ENCODE assay signal across 16 cellular contexts in the genomic region with DNA sequence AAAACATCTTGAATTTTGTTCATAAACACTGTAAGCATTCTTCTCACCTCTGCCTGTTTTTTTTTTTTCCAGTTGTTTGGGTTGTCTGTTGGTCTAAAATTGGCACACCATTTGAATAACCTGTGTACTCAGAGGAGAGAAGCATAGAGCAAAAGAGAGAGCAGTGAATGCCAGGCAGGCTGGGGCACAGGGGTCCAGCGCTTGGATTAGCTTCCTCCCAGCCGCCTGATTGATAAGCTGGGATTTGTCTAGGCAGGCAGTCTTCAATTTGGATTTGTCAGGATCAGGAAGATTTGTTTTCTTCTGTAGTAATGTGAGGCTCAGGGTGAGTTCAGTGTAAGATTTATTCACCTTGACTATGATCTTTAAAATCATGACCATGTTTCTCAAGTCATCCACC. TPM values are rescaled to one million over a fixed set of nuclear protein-coding genes. Genes with fewer than 3 reads are reported as not detected.
DNase-seq lines count a peak whose midpoint lies in the region; ATAC-seq and TF ChIP-seq lines count a peak whose summit lies in the region.
"Had no signal": no experiment of that assay in that cellular context is flagged by ENCODE, and none has a peak within 500 bp of the region (broad histone marks: within the 10 kb centered on the region; RNA-seq: fewer than 3 reads in every experiment).

No MANE protein-coding gene starts in this region.

- H3K4me1 ChIP-seq in GM23338 (ENCODE audit: insufficient read depth) = peaks cover 6% of the 10 kb centered on the region; the same call in 1 of the 2 replicates

- H3K4me3 Mint-ChIP-seq in GM23338 (no peak overlapping the region), nephron (no peak overlapping the region)
- H3K4me3 Mint-ChIP-seq: CD4-positive, CD25-positive, alpha-beta regulatory T cell; H9 had no signal

- peaks cover 3% of the 10 kb centered on the region; the same call in 2 of the 3 replicates for H3K4me1 Mint-ChIP-seq in GM23338
- H3K4me1 Mint-ChIP-seq in nephron = peaks cover 17% of the 10 kb centered on the region
- H3K4me1 Mint-ChIP-seq: CD4-positive, CD25-positive, alpha-beta regulatory T cell had no signal

- no peaks in the 10 kb centered on the region for H3F3A ChIP-seq in GM23338 (replicated peaks; ENCODE audit: low read depth)

- no peaks in the 10 kb centered on the region for H3K79me2 ChIP-seq in GM23338 (replicated peaks; ENCODE audit: insufficient read depth)

- 0 out of 2 replicates have a peak, but pooled peaks cover 3% of the 10 kb centered on the region for H3K9me2 ChIP-seq in GM23338 (ENCODE audit: insufficient read depth)

- TF ChIP-seq CTCF in GM23338 (conservative IDR thresholded peaks at IDR 0.05; ENCODE audit: low read depth in 2 of 2) = no peak
- no peak for TF ChIP-seq CTCF in WERI-Rb-1 (IDR thresholded peaks at IDR 0.05; ENCODE audit: low read depth, low read length)
- no peak for TF ChIP-seq CTCF in nephron (IDR thresholded peaks at IDR 0.05; ENCODE audit: unreplicated experiment in 3 of 3)

- no peak overlapping the region for H3K4me3 ChIP-seq in GM23338
- no peak overlapping the region for H3K4me3 ChIP-seq in WERI-Rb-1 (ENCODE audit: low read depth, low read length)
- H3K4me3 ChIP-seq: BLaER1 treated with 17β-estradiol and CSF1 and Interleukin-3, amounts not matched to agents 10 nM and 100 nM had no signal

- in situ Hi-C loops in KBM-7 (cut with MboI; ENCODE audit: low pct_unique_long_range_greater_than_20kb, low sequenced_read_pairs) = no loop called here

- H3K4me2 ChIP-seq in GM23338 = no peak overlapping the region
- H3K4me2 ChIP-seq: BLaER1 treated with 17β-estradiol and CSF1 and Interleukin-3, amounts not matched to agents 10 nM and 100 nM had no signal

- no peaks in the 10 kb centered on the region for H4K20me1 ChIP-seq in GM23338 (replicated peaks; ENCODE audit: insufficient read depth)
- H4K20me1 ChIP-seq: BLaER1 treated with 17β-estradiol and CSF1 and Interleukin-3, amounts not matched to agents 10 nM and 100 nM had no signal

- H3K27me3 ChIP-seq in GM23338 (ENCODE audit: insufficient read depth) (no peaks in the 10 kb centered on the region), WERI-Rb-1 (ENCODE audit: insufficient read depth, low read depth, severe bottlenecking) (no peaks in the 10 kb centered on the region)
- H3K27me3 ChIP-seq: BLaER1 treated with 17β-estradiol and CSF1 and Interleukin-3, amounts not matched to agents 10 nM and 100 nM had no signal

- H3K9me3 ChIP-seq in WERI-Rb-1 (ENCODE audit: severe bottlenecking) = no peaks in the 10 kb centered on the region
- H3K9me3 ChIP-seq: BLaER1 treated with 17β-estradiol and CSF1 and Interleukin-3, amounts not matched to agents 10 nM and 100 nM had no signal

- H3K36me3 Mint-ChIP-seq in GM23338 (ENCODE audit: low read depth) = peaks cover 11% of the 10 kb centered on the region
- H3K36me3 Mint-ChIP-seq in nephron (ENCODE audit: low read depth) = no peaks in the 10 kb centered on the region
- H3K36me3 Mint-ChIP-seq: CD4-positive, CD25-positive, alpha-beta regulatory T cell had no signal

- H3K27ac Mint-ChIP-seq in GM23338 = no peak overlapping the region
- H3K27ac Mint-ChIP-seq in nephron = peak overlapping the region; percentile 18 to 65 (median 23)
- H3K27ac Mint-ChIP-seq: CD4-positive, CD25-positive, alpha-beta regulatory T cell; H9 had no signal

- H3K27me3 Mint-ChIP-seq in GM23338 (ENCODE audit: insufficient read depth, low read depth, poor library complexity) (no peaks in the 10 kb centered on the region), nephron (ENCODE audit: low read depth) (peaks cover 6% of the 10 kb centered on the region)

- peak overlapping the region; percentile 56 for H2AFZ ChIP-seq in GM23338

- H3K9me3 Mint-ChIP-seq in GM23338 = peaks cover 18% of the 10 kb centered on the region
- peaks cover 9% of the 10 kb centered on the region for H3K9me3 Mint-ChIP-seq in nephron

- peaks cover 5% of the 10 kb centered on the region; the same call in 1 of the 2 replicates for H3K36me3 ChIP-seq in GM23338 (ENCODE audit: insufficient read depth)
- no peaks in the 10 kb centered on the region for H3K36me3 ChIP-seq in WERI-Rb-1
- H3K36me3 ChIP-seq: BLaER1 treated with 17β-estradiol and CSF1 and Interleukin-3, amounts not matched to agents 10 nM and 100 nM had no signal

- ATAC-seq in GM23338 (no peak), GM18511 (IDR thresholded peaks at IDR 0.05; ENCODE audit: unreplicated experiment) (no peak), HG03521 (IDR thresholded peaks at IDR 0.05; ENCODE audit: unreplicated experiment) (no peak)
- ATAC-seq: HepG2 had no signal

- DNase-seq in D341Med (ENCODE audit: low spot score) (peak; percentile 55), GM23338 (ENCODE audit: low spot score) (no peak), WERI-Rb-1 (peak; percentile 90), KBM-7 (no peak)
- DNase-seq: ACHN; CD4-positive, CD25-positive, alpha-beta regulatory T cell; DMS79; EL; GDM1; GOT3; H9 had no signal

- no peak overlapping the region for H3K27ac ChIP-seq in GM23338 (ENCODE audit: low read depth)
- peak overlapping the region; percentile 73 for H3K27ac ChIP-seq in WERI-Rb-1
- H3K27ac ChIP-seq: BLaER1 treated with 17β-estradiol and CSF1 and Interleukin-3, amounts not matched to agents 10 nM and 100 nM had no signal

TF ChIP-seq in GM23338, 12 proteins besides CTCF, POLR2A, EP300 and RAD21 (continues in another document):
- TF ChIP-seq EZH2 (IDR thresholded peaks at IDR 0.05; ENCODE audit: low read depth, unreplicated experiment) (no peak), STAT1 (IDR thresholded peaks at IDR 0.05; ENCODE audit: unreplicated experiment) (no peak), JUNB (IDR thresholded peaks at IDR 0.05; ENCODE audit: unreplicated experiment) (no peak), EZH2phosphoT487 (IDR thresholded peaks at IDR 0.05; ENCODE audit: unreplicated experiment) (no peak)
- TF ChIP-seq, protein P1, sequence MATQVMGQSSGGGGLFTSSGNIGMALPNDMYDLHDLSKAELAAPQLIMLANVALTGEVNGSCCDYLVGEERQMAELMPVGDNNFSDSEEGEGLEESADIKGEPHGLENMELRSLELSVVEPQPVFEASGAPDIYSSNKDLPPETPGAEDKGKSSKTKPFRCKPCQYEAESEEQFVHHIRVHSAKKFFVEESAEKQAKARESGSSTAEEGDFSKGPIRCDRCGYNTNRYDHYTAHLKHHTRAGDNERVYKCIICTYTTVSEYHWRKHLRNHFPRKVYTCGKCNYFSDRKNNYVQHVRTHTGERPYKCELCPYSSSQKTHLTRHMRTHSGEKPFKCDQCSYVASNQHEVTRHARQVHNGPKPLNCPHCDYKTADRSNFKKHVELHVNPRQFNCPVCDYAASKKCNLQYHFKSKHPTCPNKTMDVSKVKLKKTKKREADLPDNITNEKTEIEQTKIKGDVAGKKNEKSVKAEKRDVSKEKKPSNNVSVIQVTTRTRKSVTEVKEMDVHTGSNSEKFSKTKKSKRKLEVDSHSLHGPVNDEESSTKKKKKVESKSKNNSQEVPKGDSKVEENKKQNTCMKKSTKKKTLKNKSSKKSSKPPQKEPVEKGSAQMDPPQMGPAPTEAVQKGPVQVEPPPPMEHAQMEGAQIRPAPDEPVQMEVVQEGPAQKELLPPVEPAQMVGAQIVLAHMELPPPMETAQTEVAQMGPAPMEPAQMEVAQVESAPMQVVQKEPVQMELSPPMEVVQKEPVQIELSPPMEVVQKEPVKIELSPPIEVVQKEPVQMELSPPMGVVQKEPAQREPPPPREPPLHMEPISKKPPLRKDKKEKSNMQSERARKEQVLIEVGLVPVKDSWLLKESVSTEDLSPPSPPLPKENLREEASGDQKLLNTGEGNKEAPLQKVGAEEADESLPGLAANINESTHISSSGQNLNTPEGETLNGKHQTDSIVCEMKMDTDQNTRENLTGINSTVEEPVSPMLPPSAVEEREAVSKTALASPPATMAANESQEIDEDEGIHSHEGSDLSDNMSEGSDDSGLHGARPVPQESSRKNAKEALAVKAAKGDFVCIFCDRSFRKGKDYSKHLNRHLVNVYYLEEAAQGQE (IDR thresholded peaks at IDR 0.05; ENCODE audit: unreplicated experiment) = no peak

RNA-seq across cellular contexts. Expression of a gene that starts 59.0 kb away (rescaled TPM):
- 25.0 and 33.4 TPM in 2 replicates for total RNA-seq in GM23338 (2014; rRNA removed; shearing (Covaris generic))
- 54.1 and 62.0 TPM in 2 replicates for polyA plus RNA-seq in GM23338 (2016; fragmentation: Nextera tagmentation; extraction: Ambion mirVana)

Comparison
In these comparisons a context has a peak if more than half of its experiments do, and no peak if none do; other contexts are left out.
1. DNase-seq: peak in D341Med (single experiment) and WERI-Rb-1 (single experiment); none in GM23338 (single experiment) and KBM-7 (single experiment).